Comparison of ENCODE assay signal across 8 cellular contexts in genomic region chr15:92881838-92882696, GRCh38. TPM values are rescaled to one million over a fixed set of nuclear protein-coding genes. Genes with fewer than 3 reads are reported as not detected.
DNase-seq lines count a peak whose midpoint lies in the region; ATAC-seq and TF ChIP-seq lines count a peak whose summit lies in the region.

No MANE protein-coding gene starts in this region.

- POLR2A ChIA-PET in BJ (lab: Charles Lee): interaction anchor here (0.6 to 1.5 kb wide), 13 partner anchors 13 to 128 kb away, joined by 5 to 23 read pairs (median 6); partner anchors contain the start of gene CHD2

- peak; percentile 99 for DNase-seq in BJ (ENCODE audit: low read depth)
- peak; percentile 89 for DNase-seq in GM19240 (ENCODE audit: insufficient read length, low spot score)
- peak; percentile 99 to 100 for DNase-seq in NCI-H524 (lab: John Stamatoyannopoulos, UW)
- peak; percentile 97 for DNase-seq in activated CD4-positive, alpha-beta T cell treated with anti-CD3 and anti-CD28 coated beads for 4 hours
- DNase-seq in kidney tubule cell (ENCODE audit: low spot score): peak; percentile 100
- peak; percentile 97 to 99 for DNase-seq in stimulated activated CD4-positive, alpha-beta T cell treated with anti-CD3 and anti-CD28 coated beads, Interleukin-1b, Interleukin-23, amount 100 ng/mL, for 1 hour (ENCODE audit: low read depth in 2 of 2)

- no peak for TF ChIP-seq CTCF in BJ (IDR thresholded peaks at IDR 0.05; ENCODE audit: insufficient read depth, low read depth, low read length)

- no peaks in the 10 kb centered on the region for H3K27me3 ChIP-seq in BJ (ENCODE audit: control insufficient read depth, insufficient read depth, low read length)

- ATAC-seq in HG03457 (IDR thresholded peaks at IDR 0.05; ENCODE audit: unreplicated experiment): peak; percentile 93

- no peaks in the 10 kb centered on the region for H3K36me3 ChIP-seq in BJ (ENCODE audit: control insufficient read depth, insufficient read depth, low read length)

- CTCF ChIA-PET in BJ (lab: Yijun Ruan, JAX): interaction anchor here (0.6 to 2.3 kb wide), 9 partner anchors 18 to 1345 kb away, joined by 3 to 12 read pairs (median 3); partner anchors contain the start of gene CHD2

- peak overlapping the region; percentile 28 for H3K4me3 ChIP-seq in BJ (ENCODE audit: low read depth, low read length)

- H3K27ac ChIP-seq in cingulate gyrus (ENCODE audit: low read depth, low read length): peak overlapping the region; percentile 98

RNA-seq across cellular contexts. Expression of gene CHD2, which starts 18.1 kb away (rescaled TPM):
- 38.2 and 47.3 TPM in 2 replicates for polyA plus RNA-seq in BJ (2011; rRNA removed)
- polyA minus RNA-seq in BJ (2011; rRNA and poly(A)+ RNA removed): 59.7 and 67.5 TPM in 2 replicates

Comparison
In these comparisons a context has a peak if more than half of its experiments do, and no peak if none do; other contexts are left out.
1. Peak in every context shown above with its lines: DNase-seq, ATAC-seq, H3K4me3 ChIP-seq and H3K27ac ChIP-seq.